Comparison of ENCODE assay signal across 1 cellular context in the genomic region with DNA sequence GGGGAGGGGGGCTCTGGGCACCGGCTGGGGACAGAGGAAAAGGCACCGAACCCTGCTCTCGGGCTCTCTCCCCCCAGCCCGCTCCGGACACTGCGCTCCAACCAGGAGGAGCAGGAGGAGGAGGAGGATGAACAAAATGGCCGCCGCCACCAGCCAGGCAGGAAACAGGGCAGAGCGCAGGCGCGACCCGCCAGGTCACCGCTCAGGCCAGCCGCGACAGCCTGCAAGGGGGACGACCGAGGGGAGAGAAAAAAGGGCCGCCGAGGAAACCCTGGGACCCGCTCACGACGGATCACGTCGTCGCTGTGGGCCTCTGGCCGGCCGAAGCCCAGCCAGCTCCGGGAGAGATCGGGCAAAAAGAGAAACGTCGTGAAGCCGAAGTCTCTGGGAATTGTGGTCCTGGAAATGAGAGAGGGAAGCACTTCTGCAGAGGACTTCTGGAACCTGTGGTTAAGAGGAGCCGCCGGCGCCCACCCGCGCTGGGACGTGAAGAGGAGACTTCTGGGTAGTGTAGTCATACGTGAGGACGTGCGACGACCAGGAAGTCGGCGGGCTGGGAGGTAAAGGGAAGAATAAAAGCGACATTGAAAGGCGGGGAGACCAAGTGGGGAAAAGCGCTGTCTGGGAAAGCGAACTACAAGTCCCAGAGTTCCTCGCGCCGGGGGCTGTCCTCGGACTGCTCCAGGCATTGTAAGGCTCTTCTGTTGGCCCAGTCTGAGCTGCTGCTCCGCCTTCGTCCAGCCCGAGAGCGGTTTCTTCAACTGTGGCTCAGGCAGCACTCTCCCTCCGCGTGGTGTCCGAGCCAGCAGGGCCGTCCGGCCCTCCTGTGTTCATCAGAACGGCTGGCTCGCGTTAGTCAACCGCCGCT.
TF ChIP-seq lines count a peak whose summit lies in the region.

Gene TIAL1 (minus strand): TSS at position 428 of the 868 bp plus-strand sequence. CDS start 499 bp downstream, outside the sequence.

TF ChIP-seq in A549, 52 proteins besides CTCF, POLR2A, EP300 and RAD21 (continued from another document):
- TF ChIP-seq BCL3 (IDR thresholded peaks at IDR 0.05), result peak; percentile 74; the same call in 2 of the 3 replicates
- TF ChIP-seq CBX2 (IDR thresholded peaks at IDR 0.05; ENCODE audit: borderline replicate concordance, low read depth), result no peak
- no peak for TF ChIP-seq MAFK (IDR thresholded peaks at IDR 0.05; ENCODE audit: partially characterized antibody)
- peak; percentile 62; the same call in 1 of the 2 replicates for TF ChIP-seq PHF8 (IDR thresholded peaks at IDR 0.05; ENCODE audit: borderline replicate concordance, low read depth)
- TF ChIP-seq, protein P1, sequence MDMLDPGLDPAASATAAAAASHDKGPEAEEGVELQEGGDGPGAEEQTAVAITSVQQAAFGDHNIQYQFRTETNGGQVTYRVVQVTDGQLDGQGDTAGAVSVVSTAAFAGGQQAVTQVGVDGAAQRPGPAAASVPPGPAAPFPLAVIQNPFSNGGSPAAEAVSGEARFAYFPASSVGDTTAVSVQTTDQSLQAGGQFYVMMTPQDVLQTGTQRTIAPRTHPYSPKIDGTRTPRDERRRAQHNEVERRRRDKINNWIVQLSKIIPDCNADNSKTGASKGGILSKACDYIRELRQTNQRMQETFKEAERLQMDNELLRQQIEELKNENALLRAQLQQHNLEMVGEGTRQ (IDR thresholded peaks at IDR 0.05), result 0 out of 2 replicates have a peak, but pooled peaks have one; percentile 28
